1 cellular context compared by ENCODE assay signal in genomic region chr3:127000792-127001191, GRCh38.
TF ChIP-seq lines count a peak whose summit lies in the region.

No MANE protein-coding gene starts in this region.

TF ChIP-seq in IMR-90, 13 proteins besides CTCF, POLR2A, EP300 and RAD21:
- TF ChIP-seq MAZ (IDR thresholded peaks at IDR 0.05; ENCODE audit: borderline replicate concordance, low read depth, low read length) (no peak), RFX5 (IDR thresholded peaks at IDR 0.05; ENCODE audit: low read depth, low read length) (no peak), MXI1 (IDR thresholded peaks at IDR 0.05; ENCODE audit: borderline replicate concordance, low read depth, low read length) (no peak), CEBPB (IDR thresholded peaks at IDR 0.05; ENCODE audit: low read depth, low read length) (no peak)
